In genomic region chr17:57276621-57277020, GRCh38 we compare ENCODE assay signal across 15 cellular contexts.
"Had no signal": no experiment of that assay in that cellular context is flagged by ENCODE, and none has a peak within 500 bp of the region (broad histone marks: within the 10 kb centered on the region; RNA-seq: fewer than 3 reads in every experiment).

No MANE protein-coding gene starts in this region.

- ATAC-seq: activated CD4-positive, alpha-beta T cell treated with anti-CD3 and anti-CD28 coated beads for 36 hours; effector memory CD8-positive, alpha-beta T cell; foreskin keratinocyte; sciatic nerve; SK-N-SH treated with all-trans-retinoic acid at 6 μM for 48 hours had no signal

- H3K9me3 ChIP-seq: ovary, tibial nerve, uterus had no signal

- H3K4me2 ChIP-seq: neural progenitor cell had no signal

- H3K27ac ChIP-seq: foreskin keratinocyte, neural progenitor cell, ovary, tibial nerve, uterus, WERI-Rb-1 had no signal

- H2AFZ ChIP-seq: neural progenitor cell had no signal

- H3K4me3 ChIP-seq: neural progenitor cell, ovary, tibial nerve, uterus had no signal

- H3K36me3 ChIP-seq: ovary, uterus had no signal

- H3K27me3 ChIP-seq: foreskin keratinocyte, neural progenitor cell, ovary, tibial nerve, uterus had no signal

- H3K9ac ChIP-seq: neural progenitor cell had no signal

- DNase-seq: activated CD4-positive, alpha-beta T cell treated with anti-CD3 and anti-CD28 coated beads for 36 hours; activated effector memory CD4-positive, alpha-beta T cell treated with Interleukin-2 at 50 U/mL for 16 hours; effector memory CD8-positive, alpha-beta T cell; foreskin keratinocyte; immature natural killer cell; ovary; uterus; WERI-Rb-1 had no signal

- H3K27me3 Mint-ChIP-seq: activated CD4-positive, alpha-beta T cell treated with anti-CD3 and anti-CD28 coated beads for 36 hours; activated naive CD4-positive, alpha-beta T cell treated with anti-CD3 and anti-CD28 coated beads, Interleukin-2, amount 50 U/mL, for 24 hours; central memory CD8-positive, alpha-beta T cell; effector memory CD8-positive, alpha-beta T cell had no signal

- H3K9me3 Mint-ChIP-seq: activated naive CD4-positive, alpha-beta T cell treated with anti-CD3 and anti-CD28 coated beads, Interleukin-2, amount 50 U/mL, for 24 hours; brain; central memory CD8-positive, alpha-beta T cell; effector memory CD8-positive, alpha-beta T cell; immature natural killer cell; neural progenitor cell had no signal

- H3K4me3 Mint-ChIP-seq: activated CD4-positive, alpha-beta T cell treated with anti-CD3 and anti-CD28 coated beads for 36 hours; activated naive CD4-positive, alpha-beta T cell treated with anti-CD3 and anti-CD28 coated beads, Interleukin-2, amount 50 U/mL, for 24 hours; brain; central memory CD8-positive, alpha-beta T cell; effector memory CD8-positive, alpha-beta T cell; immature natural killer cell; neural progenitor cell had no signal

- H3K4me1 ChIP-seq: foreskin keratinocyte, tibial nerve, uterus had no signal

- H3K27ac Mint-ChIP-seq: activated naive CD4-positive, alpha-beta T cell treated with anti-CD3 and anti-CD28 coated beads, Interleukin-2, amount 50 U/mL, for 24 hours; effector memory CD8-positive, alpha-beta T cell; immature natural killer cell; neural progenitor cell had no signal
